20 cellular contexts compared by ENCODE assay signal in the genomic region with DNA sequence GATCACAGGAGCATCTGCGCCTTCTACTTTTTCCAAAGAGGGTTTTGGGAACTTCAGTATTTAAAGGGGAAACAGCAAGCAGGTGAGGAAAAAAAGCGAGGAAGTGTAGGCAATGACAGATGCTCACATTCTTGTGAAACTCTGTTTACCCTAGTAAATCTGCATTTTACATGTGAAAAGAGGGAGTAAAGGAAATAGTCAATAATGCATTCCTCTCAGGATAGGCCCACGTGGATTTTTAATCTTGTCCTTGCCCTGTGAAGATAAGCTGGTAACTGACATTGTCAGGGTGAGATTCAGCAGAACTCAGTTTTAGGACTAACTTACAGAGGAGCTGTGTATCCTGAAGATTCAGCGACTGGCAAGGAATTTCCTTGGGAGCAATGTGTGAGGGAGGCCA.
A peak's percentile ranks its signal among the peaks of the same experiment; 100 is the strongest.
DNase-seq lines count a peak whose midpoint lies in the region; FAIRE-seq and TF ChIP-seq lines count a peak whose summit lies in the region.
"Had no signal": no experiment of that assay in that cellular context is flagged by ENCODE, and none has a peak within 500 bp of the region (broad histone marks: within the 10 kb centered on the region; RNA-seq: fewer than 3 reads in every experiment).

No MANE protein-coding gene starts in this region.

- peak overlapping the region; percentile 16 for H3K27ac Mint-ChIP-seq in MCF 10A (ENCODE audit: low read depth, unreplicated experiment)
- H3K27ac Mint-ChIP-seq in CD4-positive, alpha-beta memory T cell: peak overlapping the region in 1 of 7 donors; percentile 30
- H3K27ac Mint-ChIP-seq: CD8-positive, alpha-beta memory T cell had no signal

- H3K27ac ChIP-seq in mammary epithelial cell (ENCODE audit: insufficient read depth, low read depth, low read length) (no peak overlapping the region), H1 (ENCODE audit: low read depth, low read length) (peak overlapping the region; percentile 68; the same call in 1 of the 2 replicates), mesendoderm (ENCODE audit: low read depth, low read length) (no peak overlapping the region), ovary (no peak overlapping the region)
- no peak overlapping the region for H3K27ac ChIP-seq in CD4-positive, alpha-beta memory T cell (ENCODE audit: low read depth, low read length)
- H3K27ac ChIP-seq: HL-60 had no signal

- H3K79me1 ChIP-seq in H1 (ENCODE audit: low read depth, low read length): no peaks in the 10 kb centered on the region
- no peaks in the 10 kb centered on the region for H3K79me1 ChIP-seq in mesendoderm (ENCODE audit: low read length)

- peak overlapping the region; percentile 98 for H2BK20ac ChIP-seq in H1 (ENCODE audit: low read length)

- no peak for TF ChIP-seq POLR2A in H1 (IDR thresholded peaks at IDR 0.05; ENCODE audit: control extremely low read depth in 1 of 2, low read depth in 2 of 2, low read length in 2 of 2)
- no peak for TF ChIP-seq POLR2A in ovary (IDR thresholded peaks at IDR 0.05)

- H3K4me3 ChIP-seq in mammary epithelial cell (replicated peaks in 1 of 3; ENCODE audit: insufficient read depth in 1 of 3, low read depth in 2 of 3, low read length in 3 of 3): no peak overlapping the region
- H3K4me3 ChIP-seq in H1 (ENCODE audit: extremely low read depth in 1 of 4, insufficient read depth in 2 of 4, low read depth in 3 of 4, low read length in 4 of 4): 0 out of 8 replicates have a peak overlapping the region, but pooled peaks of 1 of the 4 experiments have one; percentile 4
- no peak overlapping the region for H3K4me3 ChIP-seq in mesendoderm (ENCODE audit: low read length)
- no peak overlapping the region for H3K4me3 ChIP-seq in CD4-positive, alpha-beta memory T cell (ENCODE audit: low read length in 2 of 2)
- H3K4me3 ChIP-seq in ovary: no peak overlapping the region

- intact Hi-C loops in MCF 10A (cut with micrococcal nuclease): no loop called here
- intact Hi-C loops in mammary epithelial cell (cut with micrococcal nuclease): loop anchor here (2.0 kb wide), 1 partner anchor 21 kb away; no protein-coding TSS in a partner anchor
- intact Hi-C loops in CD4-positive, alpha-beta memory T cell (cut with micrococcal nuclease): no loop called here
- intact Hi-C loops in ovary (cut with DNase I): loop anchor here in 1 of 4 donors (10.0 kb wide), 1 partner anchor 1723 kb away; no protein-coding TSS in a partner anchor

- H3K79me2 ChIP-seq in mammary epithelial cell (ENCODE audit: insufficient read depth, low read length) (no peaks in the 10 kb centered on the region), H1 (ENCODE audit: control insufficient read depth in 1 of 2, insufficient read depth in 2 of 2, low read length in 2 of 2) (no peaks in the 10 kb centered on the region), mesendoderm (ENCODE audit: control insufficient read depth, insufficient read depth, low read length) (no peaks in the 10 kb centered on the region)

- no peak overlapping the region for H3K4me2 ChIP-seq in mammary epithelial cell (ENCODE audit: insufficient read depth, low read depth, low read length)
- peak overlapping the region; percentile 31 to 36; a peak in 3 of 4 replicates for H3K4me2 ChIP-seq in H1 (ENCODE audit: insufficient read depth in 1 of 2, low read depth in 2 of 2, low read length in 2 of 2)
- no peak overlapping the region for H3K4me2 ChIP-seq in mesendoderm (ENCODE audit: low read length)

- H3K9ac ChIP-seq in mammary epithelial cell (ENCODE audit: insufficient read depth, low read length) (no peak overlapping the region), H1 (replicated peaks in 1 of 4; ENCODE audit: extremely low read depth in 1 of 4, low read depth in 3 of 4, low read length in 3 of 4) (peak overlapping the region in 1 of 4 experiments; percentile 41; a peak in 2 of 7 replicates), mesendoderm (ENCODE audit: low read length) (no peak overlapping the region)

- in situ Hi-C loops in mammary epithelial cell (cut with MboI; ENCODE audit: low sequenced_read_pairs in 2 of 2): no loop called here

- H4K8ac ChIP-seq in H1 (ENCODE audit: extremely low read depth, insufficient read depth, low read length) (no peak overlapping the region), mesendoderm (ENCODE audit: low read depth, low read length) (no peak overlapping the region)

- H2BK120ac ChIP-seq in H1 (replicated peaks; ENCODE audit: low read depth, low read length) (peak overlapping the region; percentile 72), mesendoderm (ENCODE audit: low read depth, low read length) (no peak overlapping the region)

- no peaks in the 10 kb centered on the region for H3K9me3 Mint-ChIP-seq in MCF 10A (ENCODE audit: unreplicated experiment)
- H3K9me3 Mint-ChIP-seq in CD4-positive, alpha-beta memory T cell: peaks cover 0 to 11% (median 3%) of the 10 kb centered on the region in 8 donors

- H3K14ac ChIP-seq in H1 (ENCODE audit: insufficient read length): no peak overlapping the region

- no peak for TF ChIP-seq RAD21 in H1 (IDR thresholded peaks at IDR 0.05 in 1 of 2, conservative IDR thresholded peaks at IDR 0.05 in 1 of 2; ENCODE audit: low read depth in 2 of 2, low read length in 2 of 2)

- H4K5ac ChIP-seq in H1 (ENCODE audit: insufficient read length, low read depth, low read length) (no peak overlapping the region), mesendoderm (ENCODE audit: low read length) (no peak overlapping the region)

- TF ChIP-seq EP300 in H1 (IDR thresholded peaks at IDR 0.05; ENCODE audit: borderline replicate concordance in 1 of 2, low read depth in 2 of 2, low read length in 2 of 2) (peak in 1 of 2 experiments; percentile 41; a peak in 1 of 3 replicates), ovary (IDR thresholded peaks at IDR 0.05) (no peak)

- H3K36me3 ChIP-seq in mammary epithelial cell (ENCODE audit: insufficient read depth, low read length): no peaks in the 10 kb centered on the region
- H3K36me3 ChIP-seq in H1 (ENCODE audit: control insufficient read depth in 2 of 4, insufficient read depth in 4 of 4, low read length in 3 of 4): peaks cover 0 to 5% (median 0%) of the 10 kb centered on the region in 4 experiments; a peak in 1 of 8 replicates
- no peaks in the 10 kb centered on the region for H3K36me3 ChIP-seq in mesendoderm (ENCODE audit: control insufficient read depth, insufficient read depth, low read length)
- no peaks in the 10 kb centered on the region for H3K36me3 ChIP-seq in CD4-positive, alpha-beta memory T cell (ENCODE audit: insufficient read depth, low read length)
- no peaks in the 10 kb centered on the region for H3K36me3 ChIP-seq in ovary

- 96% methylated on average over 4 of the region's 4 CpGs for WGBS in mammary epithelial cell (ENCODE audit: low coverage, missing lambda C conversion rate)
- 30% methylated on average over 4 of the region's 4 CpGs; no CpG with 5 or more reads in 1 of the 2 experiments for WGBS in H1 (ENCODE audit: extremely low coverage in 1 of 2, insufficient coverage in 1 of 2, insufficient read length in 1 of 2, insufficient replicate concordance in 2 of 2, low coverage in 1 of 2, low lambda C conversion rate in 2 of 2, missing lambda C conversion rate in 1 of 2), 2 experiments
- WGBS in mesendoderm (ENCODE audit: extremely low coverage, insufficient coverage, low lambda C conversion rate): no CpG with 5 or more reads among the region's 4 CpGs
- 55 to 64% (median 58%) methylated on average over 4 of the region's 4 CpGs for WGBS in ovary, 3 donors

- H3K56ac ChIP-seq in H1 (replicated peaks; ENCODE audit: insufficient read length, low read depth, low read length): no peak overlapping the region
- no peak overlapping the region for H3K56ac ChIP-seq in mesendoderm (ENCODE audit: low read length)

- peaks cover 3% of the 10 kb centered on the region for H3K9me3 ChIP-seq in mammary epithelial cell (replicated peaks; ENCODE audit: insufficient read depth, low read length)
- peaks cover 0 to 9% of the 10 kb centered on the region in 2 experiments; a peak in 1 of 4 replicates for H3K9me3 ChIP-seq in H1 (ENCODE audit: insufficient read depth in 2 of 2, low read depth in 1 of 2, low read length in 1 of 2)
- no peaks in the 10 kb centered on the region for H3K9me3 ChIP-seq in CD4-positive, alpha-beta memory T cell (ENCODE audit: control insufficient read depth in 1 of 2, low read length in 2 of 2)
- no peaks in the 10 kb centered on the region for H3K9me3 ChIP-seq in ovary

- H3K23ac ChIP-seq in H1 (ENCODE audit: insufficient read length) (no peak overlapping the region), mesendoderm (ENCODE audit: low read length) (no peak overlapping the region)

- no peak overlapping the region for H3K4ac ChIP-seq in H1 (replicated peaks; ENCODE audit: insufficient read length, low read depth, low read length)
- H3K4ac ChIP-seq in mesendoderm (ENCODE audit: low read depth, low read length): no peak overlapping the region

- no peak overlapping the region for H3K4me3 Mint-ChIP-seq in MCF 10A (ENCODE audit: unreplicated experiment)
- no peak overlapping the region for H3K4me3 Mint-ChIP-seq in CD4-positive, alpha-beta memory T cell
- H3K4me3 Mint-ChIP-seq: CD8-positive, alpha-beta memory T cell had no signal

- POLR2A ChIA-PET in MCF 10A (lab: Yijun Ruan, JAX): no interaction called here
- POLR2A ChIA-PET in H1 (lab: Charles Lee; ENCODE audit: partially characterized antibody): interaction anchor here (0.6 kb wide), 1 partner anchor 114 kb away, joined by 3 read pairs; no protein-coding TSS in a partner anchor
- POLR2A ChIA-PET in CD4-positive, alpha-beta memory T cell (lab: Charles Lee; ENCODE audit: partially characterized antibody): no interaction called here

- H4K91ac ChIP-seq in H1 (replicated peaks; ENCODE audit: insufficient read length, low read length): no peak overlapping the region

- DNase-seq in MCF 10A (ENCODE audit: unreplicated experiment): no peak
- no peak for DNase-seq in mammary epithelial cell
- DNase-seq in H1 (ENCODE audit: low read depth in 1 of 2, low spot score in 2 of 2): no peak
- peak; percentile 61 for DNase-seq in mesendoderm
- no peak for DNase-seq in CD4-positive, alpha-beta memory T cell
- DNase-seq in mesenteric fat pad (ENCODE audit: low spot score): no peak
- DNase-seq in ovary: no peak
- DNase-seq: 8988T; AML-193; C1 segment of cervical spinal cord; CD8-positive, alpha-beta memory T cell; GDM1; IMR-90; NCI-H1417; NCI-H1694 treated with DMSO at 0.1 percent for 48 hours; NCI-H446 treated with DMSO at 0.1 percent for 48 hours; NCI-H526 treated with DMSO at 0.1 percent for 48 hours; Right ventricle myocardium superior had no signal

- H4K20me1 ChIP-seq in mammary epithelial cell (ENCODE audit: insufficient read depth, low read length): no peaks in the 10 kb centered on the region
- no peaks in the 10 kb centered on the region for H4K20me1 ChIP-seq in H1 (replicated peaks in 1 of 2; ENCODE audit: control insufficient read depth in 1 of 2, insufficient read depth in 2 of 2, low read length in 2 of 2)

- peak overlapping the region; percentile 85; the same call in 1 of the 2 replicates for H2BK5ac ChIP-seq in H1 (ENCODE audit: low read depth, low read length)
- H2BK5ac ChIP-seq in mesendoderm (ENCODE audit: low read length): no peak overlapping the region

- H2AFZ ChIP-seq in mammary epithelial cell (ENCODE audit: low read depth, low read length) (no peak overlapping the region), H1 (ENCODE audit: low read length) (peak overlapping the region; percentile 36; the same call in 1 of the 2 replicates)

- no peaks in the 10 kb centered on the region for H3K36me3 Mint-ChIP-seq in MCF 10A (ENCODE audit: insufficient read depth, unreplicated experiment)
- H3K36me3 Mint-ChIP-seq in CD4-positive, alpha-beta memory T cell: no peaks in the 10 kb centered on the region

- CTCF ChIA-PET in MCF 10A (lab: Yijun Ruan, JAX) (interaction anchor here (0.6 kb wide), 1 partner anchor 216 kb away, joined by 3 read pairs; no protein-coding TSS in a partner anchor), mammary epithelial cell (lab: Charles Lee; ENCODE audit: low non-redundant PET) (no interaction called here), H1 (lab: Charles Lee; ENCODE audit: partially characterized antibody) (no interaction called here)
- CTCF ChIA-PET in CD4-positive, alpha-beta memory T cell (lab: Charles Lee; ENCODE audit: partially characterized antibody): no interaction called here

- H2BK15ac ChIP-seq in H1 (ENCODE audit: low read length) (0 out of 2 replicates have a peak overlapping the region, but pooled peaks have one; percentile 19), mesendoderm (replicated peaks; ENCODE audit: low read depth) (no peak overlapping the region)

- peak overlapping the region; percentile 70; the same call in 1 of the 2 replicates for H2BK12ac ChIP-seq in H1 (ENCODE audit: low read depth, low read length)

- H3K4me1 Mint-ChIP-seq in MCF 10A (ENCODE audit: insufficient read depth, unreplicated experiment): no peaks in the 10 kb centered on the region
- H3K4me1 Mint-ChIP-seq in CD4-positive, alpha-beta memory T cell: peaks cover 0 to 6% (median 0%) of the 10 kb centered on the region in 4 donors

- H3K27me3 ChIP-seq in mammary epithelial cell (ENCODE audit: insufficient read depth, low read length): no peaks in the 10 kb centered on the region
- H3K27me3 ChIP-seq in H1 (replicated peaks in 1 of 4; ENCODE audit: control insufficient read depth in 3 of 4, extremely low read depth in 1 of 4, insufficient read depth in 3 of 4, low read length in 3 of 4): no peaks in the 10 kb centered on the region
- no peaks in the 10 kb centered on the region for H3K27me3 ChIP-seq in mesendoderm (ENCODE audit: insufficient read depth, low read length, poor library complexity)
- no peaks in the 10 kb centered on the region for H3K27me3 ChIP-seq in CD4-positive, alpha-beta memory T cell (ENCODE audit: insufficient read depth, low read length)
- H3K27me3 ChIP-seq in ovary: no peaks in the 10 kb centered on the region

- H3K18ac ChIP-seq in H1 (ENCODE audit: extremely low read depth, low read length) (no peak overlapping the region), mesendoderm (ENCODE audit: low read length) (no peak overlapping the region)

- peaks cover 3% of the 10 kb centered on the region; the same call in 1 of the 2 replicates for H3K23me2 ChIP-seq in H1 (ENCODE audit: low read depth, low read length)

- FAIRE-seq in H1 (lab: Jason Lieb, UNC): peak; percentile 28
- FAIRE-seq: GM18507 had no signal

- BruUV-seq in MCF 10A (replicated peaks; lab: Mats Ljungman, UMichigan): no TSS peak
- BruUV-seq in mammary epithelial cell (replicated peaks; lab: Mats Ljungman, UMichigan): no TSS peak

- TF ChIP-seq CTCF in MCF 10A (IDR thresholded peaks at IDR 0.05; ENCODE audit: unreplicated experiment): no peak
- no peak for TF ChIP-seq CTCF in mammary epithelial cell (conservative IDR thresholded peaks at IDR 0.05 in 1 of 2, IDR thresholded peaks at IDR 0.05 in 1 of 2; ENCODE audit: extremely low read depth in 1 of 2, insufficient read depth in 1 of 2, low read depth in 1 of 2, low read length in 2 of 2)
- no peak for TF ChIP-seq CTCF in H1 (IDR thresholded peaks at IDR 0.05; ENCODE audit: control extremely low read depth in 1 of 3, insufficient read depth in 1 of 3, low read depth in 1 of 3, low read length in 3 of 3)
- TF ChIP-seq CTCF in ovary (IDR thresholded peaks at IDR 0.05): no peak

- dilution Hi-C loops in mammary epithelial cell (cut with HindIII; ENCODE audit: low sequenced_read_pairs): no loop called here

- H3K4me1 ChIP-seq in mammary epithelial cell (ENCODE audit: insufficient read depth, low read length) (peaks cover 12% of the 10 kb centered on the region), H1 (replicated peaks in 1 of 4; ENCODE audit: control insufficient read depth in 3 of 4, insufficient read depth in 4 of 4, low read length in 3 of 4) (peaks cover 11 to 23% (median 17%) of the 10 kb centered on the region in 4 experiments; a peak in 5 of 7 replicates), mesendoderm (ENCODE audit: control insufficient read depth, low read depth, low read length) (peaks cover 3% of the 10 kb centered on the region), ovary (ENCODE audit: insufficient read depth) (peaks cover 6% of the 10 kb centered on the region)
- no peaks in the 10 kb centered on the region for H3K4me1 ChIP-seq in CD4-positive, alpha-beta memory T cell (ENCODE audit: insufficient read depth, low read length)

- no peaks in the 10 kb centered on the region for H3K27me3 Mint-ChIP-seq in MCF 10A (ENCODE audit: insufficient read depth, unreplicated experiment)
- H3K27me3 Mint-ChIP-seq in CD4-positive, alpha-beta memory T cell: peaks cover 5 to 9% of the 10 kb centered on the region in 2 donors

- H2AK5ac ChIP-seq in H1 (ENCODE audit: low read depth, low read length) (0 out of 2 replicates have a peak overlapping the region, but pooled peaks have one; percentile 49), mesendoderm (ENCODE audit: low read length) (no peak overlapping the region)

Comparison
In these comparisons a context has a peak if more than half of its experiments do, and no peak if none do; other contexts are left out.
1. H3K4me2 ChIP-seq: peak in H1 (2 of 2); none in mammary epithelial cell (single experiment) and mesendoderm (single experiment).